15 cellular contexts compared by ENCODE assay signal in the genomic region with DNA sequence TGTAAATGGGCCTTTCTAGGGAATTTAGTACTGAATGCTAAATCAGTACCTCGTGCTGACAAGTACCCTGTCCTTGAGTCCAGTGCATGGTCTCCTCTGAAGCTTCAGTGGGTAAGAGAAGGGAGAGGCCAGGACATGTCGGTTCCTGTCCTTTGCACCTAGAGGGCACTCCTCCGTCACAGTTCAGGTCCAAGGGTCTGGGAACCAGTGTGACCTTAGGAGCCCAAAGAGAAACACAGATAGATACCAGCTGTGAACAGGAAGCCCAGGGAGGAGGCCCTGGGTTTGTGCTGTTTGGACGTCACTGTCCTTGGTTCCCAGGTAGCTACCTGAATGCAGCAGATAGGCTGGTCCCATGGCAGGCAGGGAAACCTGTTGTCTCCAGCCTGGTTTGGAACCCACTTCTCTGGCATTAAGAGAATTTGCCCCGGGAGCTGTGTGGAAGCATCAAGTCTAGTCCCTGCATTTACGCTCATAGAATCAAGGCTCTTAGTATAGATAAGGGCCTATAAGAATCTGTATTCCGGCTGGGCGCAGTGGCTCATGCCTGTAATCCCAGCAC. TPM values are rescaled to one million over a fixed set of nuclear protein-coding genes. Genes with fewer than 3 reads are reported as not detected.
A peak's percentile ranks its signal among the peaks of the same experiment; 100 is the strongest.
DNase-seq lines count a peak whose midpoint lies in the region; ATAC-seq and TF ChIP-seq lines count a peak whose summit lies in the region.
"Had no signal": no experiment of that assay in that cellular context is flagged by ENCODE, and none has a peak within 500 bp of the region (broad histone marks: within the 10 kb centered on the region; RNA-seq: fewer than 3 reads in every experiment).

No MANE protein-coding gene starts in this region.

- no peaks in the 10 kb centered on the region for H3F3A ChIP-seq in GM23338 (replicated peaks; ENCODE audit: low read depth)

- H3K79me2 ChIP-seq in GM23338 (replicated peaks; ENCODE audit: insufficient read depth) = no peaks in the 10 kb centered on the region

- H3K4me1 Mint-ChIP-seq in Caco-2 (ENCODE audit: low read depth, unreplicated experiment) = peaks cover 9% of the 10 kb centered on the region
- peaks cover 4% of the 10 kb centered on the region for H3K4me1 Mint-ChIP-seq in GM23338
- H3K4me1 Mint-ChIP-seq in T-helper 17 cell = no peaks in the 10 kb centered on the region
- H3K4me1 Mint-ChIP-seq: naive B cell had no signal

- H3K36me3 ChIP-seq in Caco-2 (ENCODE audit: control insufficient read depth, insufficient read depth, low read length) (no peaks in the 10 kb centered on the region), GM23338 (ENCODE audit: insufficient read depth) (no peaks in the 10 kb centered on the region), Panc1 (ENCODE audit: control insufficient read depth, insufficient read depth, low read length) (no peaks in the 10 kb centered on the region)

- no peaks in the 10 kb centered on the region for H3K9me2 ChIP-seq in GM23338 (ENCODE audit: insufficient read depth)

- H3K4me2 ChIP-seq in GM23338 = no peak overlapping the region

- no peaks in the 10 kb centered on the region for H4K20me1 ChIP-seq in GM23338 (replicated peaks; ENCODE audit: insufficient read depth)

- H3K9me3 Mint-ChIP-seq in Caco-2 (ENCODE audit: unreplicated experiment) = no peaks in the 10 kb centered on the region
- H3K9me3 Mint-ChIP-seq in GM23338 = no peaks in the 10 kb centered on the region
- H3K9me3 Mint-ChIP-seq: naive B cell had no signal

- H3K4me1 ChIP-seq in Caco-2 (peaks cover 10% of the 10 kb centered on the region), GM23338 (ENCODE audit: insufficient read depth) (peaks cover 5% of the 10 kb centered on the region; the same call in 1 of the 2 replicates), Panc1 (ENCODE audit: control insufficient read depth, insufficient read depth, low read length) (no peaks in the 10 kb centered on the region)

- DNase-seq in Caco-2 = peak; percentile 54 to 56
- DNase-seq in GM23338 (ENCODE audit: low spot score) = peak; percentile 86
- no peak for DNase-seq in Panc1 (ENCODE audit: low read depth, low spot score)
- peak; percentile 57 for DNase-seq in iPS-NIHi11 (ENCODE audit: low spot score)
- DNase-seq in NCI-H187 treated with DMSO at 0.1 percent for 48 hours (lab: John Stamatoyannopoulos, UW) = no peak
- DNase-seq in activated effector memory CD4-positive, alpha-beta T cell treated with Interleukin-2 at 50 U/mL for 16 hours = no peak
- DNase-seq in NCI-H128 (lab: John Stamatoyannopoulos, UW; ENCODE audit: unreplicated experiment) = no peak
- no peak for DNase-seq in T-helper 17 cell
- DNase-seq: Calu3; effector memory CD4-positive, alpha-beta T cell; hippocampal formation; naive B cell; stimulated activated CD8-positive, alpha-beta memory T cell treated with anti-CD3 and anti-CD28 coated beads, Interleukin-4, amount 100 ng/mL, for 48 hours had no signal

- no peaks in the 10 kb centered on the region for H3K36me3 Mint-ChIP-seq in Caco-2 (ENCODE audit: insufficient read depth, unreplicated experiment)
- H3K36me3 Mint-ChIP-seq in GM23338 (ENCODE audit: low read depth) = no peaks in the 10 kb centered on the region
- peaks cover 1% of the 10 kb centered on the region for H3K36me3 Mint-ChIP-seq in T-helper 17 cell (ENCODE audit: low read depth)
- H3K36me3 Mint-ChIP-seq: naive B cell had no signal

- TF ChIP-seq CTCF in Caco-2 (IDR thresholded peaks at IDR 0.05; ENCODE audit: insufficient read depth in 1 of 2, low read depth in 1 of 2, low read length in 1 of 2, severe bottlenecking in 1 of 2, unreplicated experiment in 1 of 2) = peak in 1 of 2 experiments; percentile 43
- TF ChIP-seq CTCF in GM23338 (conservative IDR thresholded peaks at IDR 0.05; ENCODE audit: low read depth in 2 of 2) = peak; percentile 67 to 96
- TF ChIP-seq CTCF in Panc1 (IDR thresholded peaks at IDR 0.05) = peak; percentile 22

- H3K4me3 Mint-ChIP-seq in Caco-2 (ENCODE audit: unreplicated experiment) (no peak overlapping the region), GM23338 (no peak overlapping the region), T-helper 17 cell (no peak overlapping the region)
- H3K4me3 Mint-ChIP-seq: naive B cell had no signal

- BruUV-seq in Caco-2 (replicated peaks; lab: Mats Ljungman, UMichigan) (no TSS peak), Panc1 (replicated peaks; lab: Mats Ljungman, UMichigan) (no TSS peak)

- H3K27me3 Mint-ChIP-seq in Caco-2 (ENCODE audit: insufficient read depth, unreplicated experiment) (peaks cover 9% of the 10 kb centered on the region), GM23338 (ENCODE audit: insufficient read depth, low read depth, poor library complexity) (peaks cover 2% of the 10 kb centered on the region), T-helper 17 cell (peaks cover 47% of the 10 kb centered on the region)

- intact Hi-C loops in Caco-2 (cut with micrococcal nuclease; ENCODE audit: unreplicated experiment) = no loop called here
- intact Hi-C loops in Panc1 (cut with micrococcal nuclease; ENCODE audit: unreplicated experiment) = no loop called here

- H3K27me3 ChIP-seq in Caco-2 (replicated peaks; ENCODE audit: control insufficient read depth, insufficient read depth, low read length) = no peaks in the 10 kb centered on the region
- H3K27me3 ChIP-seq in GM23338 (ENCODE audit: insufficient read depth) = no peaks in the 10 kb centered on the region
- peaks cover 6% of the 10 kb centered on the region for H3K27me3 ChIP-seq in Panc1 (ENCODE audit: control insufficient read depth, insufficient read depth, low read length)

- no peak overlapping the region for H3K27ac Mint-ChIP-seq in Caco-2 (ENCODE audit: unreplicated experiment)
- H3K27ac Mint-ChIP-seq in GM23338 = no peak overlapping the region
- no peak overlapping the region for H3K27ac Mint-ChIP-seq in T-helper 17 cell

- ATAC-seq in GM23338 (peak; percentile 85), Panc1 (peak; percentile 34; the same call in 1 of the 2 replicates), T-helper 17 cell (no peak)

- POLR2A ChIA-PET in Caco-2 (lab: Charles Lee) (no interaction called here), Panc1 (lab: Charles Lee) (no interaction called here)

- peak overlapping the region; percentile 88; the same call in 1 of the 2 replicates for H2AFZ ChIP-seq in GM23338

- CTCF ChIA-PET in Caco-2 (lab: Charles Lee) = interaction anchor here (0.8 to 0.9 kb wide), 2 partner anchors 32 to 37 kb away, joined by 4 to 5 read pairs; no protein-coding TSS in a partner anchor
- CTCF ChIA-PET in Panc1 (lab: Charles Lee) = no interaction called here

- in situ Hi-C loops in Panc1 (cut with HindIII; ENCODE audit: low pct_unique_long_range_greater_than_20kb, low sequenced_read_pairs) = no loop called here

- H3K9me3 ChIP-seq in Caco-2 (no peaks in the 10 kb centered on the region), Panc1 (ENCODE audit: control insufficient read depth, insufficient read depth, low read depth, low read length) (no peaks in the 10 kb centered on the region), T-helper 17 cell (ENCODE audit: control insufficient read depth, low read length, poor library complexity, severe bottlenecking) (no peaks in the 10 kb centered on the region)

- H3K4me3 ChIP-seq in Caco-2 (ENCODE audit: low read depth, low read length) = no peak overlapping the region
- H3K4me3 ChIP-seq in GM23338 = no peak overlapping the region
- H3K4me3 ChIP-seq in Panc1 (ENCODE audit: low read depth in 2 of 2, low read length in 2 of 2) = no peak overlapping the region
- H3K4me3 ChIP-seq: skin epidermis had no signal

- H3K27ac ChIP-seq in GM23338 (ENCODE audit: low read depth) (no peak overlapping the region), Panc1 (ENCODE audit: low read length) (no peak overlapping the region)
- H3K27ac ChIP-seq: skin epidermis had no signal

TF ChIP-seq in GM23338, 12 proteins besides CTCF, POLR2A, EP300 and RAD21:
- TF ChIP-seq ZNF331 (CRISPR knock-in tag; IDR thresholded peaks at IDR 0.05; ENCODE audit: low read depth) (no peak), ZNF114 (CRISPR knock-in tag; IDR thresholded peaks at IDR 0.05) (no peak)

RNA-seq across cellular contexts. Expression of a gene that starts 3.9 kb away (rescaled TPM):
- total RNA-seq in Caco-2 (2022) (0.16 TPM in 1 of 2 replicates, not detected in the other), Panc1 (2021; ENCODE audit: unreplicated experiment) (not detected), T-helper 17 cell (not detected)
- 0.23 and 0.56 TPM in 2 replicates for total RNA-seq in GM23338 (2014; rRNA removed; shearing (Covaris generic))
- 0.19 and 0.44 TPM in 2 replicates for polyA plus RNA-seq in GM23338 (2016; fragmentation: Nextera tagmentation; extraction: Ambion mirVana)
- polyA plus RNA-seq in Panc1 (2012; ENCODE audit: insufficient read length) = not detected
- total RNA-seq: Calu3, RPMI7951 had no signal

Comparison
In these comparisons a context has a peak if more than half of its experiments do, and no peak if none do; other contexts are left out.
1. DNase-seq: peak in Caco-2 (2 of 2), GM23338 (single experiment) and iPS-NIHi11 (single experiment); none in Panc1 (single experiment), NCI-H187 treated with DMSO at 0.1 percent for 48 hours (single experiment), activated effector memory CD4-positive, alpha-beta T cell treated with Interleukin-2 at 50 U/mL for 16 hours (single experiment), NCI-H128 (single experiment) and T-helper 17 cell (0 of 3).